Comparison of ENCODE assay signal across 1 cellular context in genomic region chr4:159175989-159176375, GRCh38.
TF ChIP-seq lines count a peak whose summit lies in the region.

No MANE protein-coding gene starts in this region.

TF ChIP-seq in H1, 55 proteins besides CTCF, POLR2A, EP300 and RAD21:
- 0 out of 2 replicates have a peak, but pooled peaks have one; percentile 15 for TF ChIP-seq TAF1 (IDR thresholded peaks at IDR 0.05; ENCODE audit: low read depth, low read length)
- no peak for TF ChIP-seq POU5F1 (IDR thresholded peaks at IDR 0.05; ENCODE audit: low read depth, low read length)
